In genomic region chr1:200231787-200232222, GRCh38 we compare ENCODE assay signal across 17 cellular contexts.
DNase-seq lines count a peak whose midpoint lies in the region; ATAC-seq, FAIRE-seq and TF ChIP-seq lines count a peak whose summit lies in the region.
"Had no signal": no experiment of that assay in that cellular context is flagged by ENCODE, and none has a peak within 500 bp of the region (broad histone marks: within the 10 kb centered on the region; RNA-seq: fewer than 3 reads in every experiment).

No MANE protein-coding gene starts in this region.

- no peak for ATAC-seq in GM18858 (IDR thresholded peaks at IDR 0.05; ENCODE audit: unreplicated experiment)
- ATAC-seq: activated naive CD4-positive, alpha-beta T cell treated with anti-CD3 and anti-CD28 coated beads, Interleukin-2, amount 50 U/mL, for 72 hours; heart left ventricle had no signal

- H3K9me3 ChIP-seq in endothelial cell of umbilical vein (replicated peaks; ENCODE audit: control insufficient read depth, insufficient read depth, low read length), result no peaks in the 10 kb centered on the region
- no peaks in the 10 kb centered on the region for H3K9me3 ChIP-seq in small intestine (ENCODE audit: control insufficient read depth, low read depth)
- H3K9me3 ChIP-seq: heart left ventricle had no signal

- H3K9ac ChIP-seq in endothelial cell of umbilical vein (replicated peaks; ENCODE audit: extremely low read depth, insufficient read depth, low read length), result no peak overlapping the region
- H3K9ac ChIP-seq: parathyroid adenoma had no signal

- BruUV-seq in endothelial cell of umbilical vein (replicated peaks; lab: Mats Ljungman, UMichigan), result no TSS peak

- H3K4me2 ChIP-seq in endothelial cell of umbilical vein (ENCODE audit: insufficient read depth, low read length), result peak overlapping the region; percentile 19

- H3K27me3 ChIP-seq in endothelial cell of umbilical vein (ENCODE audit: control insufficient read depth in 2 of 2, insufficient read depth in 2 of 2, low read length in 2 of 2) (no peaks in the 10 kb centered on the region), small intestine (ENCODE audit: control insufficient read depth in 2 of 2, insufficient read depth in 2 of 2, low read length in 2 of 2) (no peaks in the 10 kb centered on the region)

- DNase-seq in GM03348 (ENCODE audit: low spot score) (peak; percentile 62), NCI-H69 (lab: John Stamatoyannopoulos, UW) (peak; percentile 84), endothelial cell of umbilical vein (ENCODE audit: low read depth, low spot score) (peak; percentile 58), small intestine (peak; percentile 1), type B pancreatic cell (ENCODE audit: extremely low spot score, unreplicated experiment) (no peak), NCI-H82 treated with DMSO at 0.1 percent for 48 hours (lab: John Stamatoyannopoulos, UW; ENCODE audit: unreplicated experiment) (no peak)
- DNase-seq: central memory CD4-positive, alpha-beta T cell; COR-L47; heart left ventricle; NCI-H1105 treated with DMSO at 0.1 percent for 48 hours; substantia nigra had no signal

- peaks cover 4% of the 10 kb centered on the region for H3K36me3 Mint-ChIP-seq in type B pancreatic cell
- H3K36me3 Mint-ChIP-seq: activated naive CD4-positive, alpha-beta T cell treated with anti-CD3 and anti-CD28 coated beads, Interleukin-2, amount 50 U/mL, for 72 hours had no signal

- no peak overlapping the region for H3K27ac Mint-ChIP-seq in type B pancreatic cell
- H3K27ac Mint-ChIP-seq: activated naive CD4-positive, alpha-beta T cell treated with anti-CD3 and anti-CD28 coated beads, Interleukin-2, amount 50 U/mL, for 72 hours had no signal

- FAIRE-seq in endothelial cell of umbilical vein (lab: Jason Lieb, UNC) (no peak), small intestine (lab: Jason Lieb, UNC) (no peak)
- FAIRE-seq: endometrium, keratinocyte, RCC 7860 had no signal

- H3K4me3 ChIP-seq in endothelial cell of umbilical vein (replicated peaks in 1 of 3; ENCODE audit: insufficient read depth in 1 of 3, low read depth in 1 of 3, low read length in 3 of 3), result no peak overlapping the region
- H3K4me3 ChIP-seq in small intestine (ENCODE audit: low read depth in 1 of 2, low read length in 2 of 2), result no peak overlapping the region
- H3K4me3 ChIP-seq: heart left ventricle had no signal

- H3K4me1 ChIP-seq in endothelial cell of umbilical vein (ENCODE audit: control insufficient read depth, extremely low read depth, insufficient read depth, low read length) (peaks cover 27% of the 10 kb centered on the region), small intestine (ENCODE audit: control insufficient read depth in 2 of 2, insufficient read depth in 1 of 2, low read depth in 1 of 2, low read length in 1 of 2) (no peaks in the 10 kb centered on the region)
- H3K4me1 ChIP-seq: parathyroid adenoma had no signal

- no peaks in the 10 kb centered on the region for H4K20me1 ChIP-seq in endothelial cell of umbilical vein (replicated peaks; ENCODE audit: control insufficient read depth, extremely low read depth, insufficient read depth, low read length)

- dilution Hi-C loops in endothelial cell of umbilical vein (cut with MboI; ENCODE audit: extremely low pct_ligation_motif_present, low sequenced_read_pairs), result no loop called here

- CTCF ChIA-PET in endothelial cell of umbilical vein (lab: Charles Lee), result interaction anchor here (0.7 to 1.3 kb wide), 3 partner anchors 8 to 45 kb away, joined by 4 to 6 read pairs (median 4); no protein-coding TSS in a partner anchor

- no peaks in the 10 kb centered on the region for H3K9me1 ChIP-seq in endothelial cell of umbilical vein (replicated peaks; ENCODE audit: control insufficient read depth, extremely low read depth, insufficient read depth, low read length)

- H3K36me3 ChIP-seq in endothelial cell of umbilical vein (ENCODE audit: control insufficient read depth in 2 of 2, extremely low read depth in 1 of 2, insufficient read depth in 2 of 2, low read length in 2 of 2) (no peaks in the 10 kb centered on the region), small intestine (ENCODE audit: control insufficient read depth in 2 of 2, insufficient read depth in 2 of 2, low read length in 2 of 2) (no peaks in the 10 kb centered on the region)
- H3K36me3 ChIP-seq: heart left ventricle had no signal

- H2AFZ ChIP-seq in endothelial cell of umbilical vein (ENCODE audit: low read depth, low read length), result no peak overlapping the region
- H2AFZ ChIP-seq: parathyroid adenoma had no signal

- WGBS in small intestine, 3 donors, result 36 to 43% (median 43%) methylated on average over 1 of the region's 1 CpG

- H3K79me2 ChIP-seq in endothelial cell of umbilical vein (ENCODE audit: control insufficient read depth, insufficient read depth, low read length), result no peaks in the 10 kb centered on the region
- H3K79me2 ChIP-seq: parathyroid adenoma had no signal

- intact Hi-C loops in endothelial cell of umbilical vein (cut with micrococcal nuclease), result loop anchor here (1.0 to 2.0 kb wide), 3 partner anchors 8 to 541 kb away; no protein-coding TSS in a partner anchor

- TF ChIP-seq POLR2A in endothelial cell of umbilical vein (IDR thresholded peaks at IDR 0.05; ENCODE audit: low read depth, low read length), result no peak

- peaks cover 30% of the 10 kb centered on the region for H3K27me3 Mint-ChIP-seq in type B pancreatic cell

- H3K27ac ChIP-seq in endothelial cell of umbilical vein (ENCODE audit: insufficient read depth, low read depth, low read length), result no peak overlapping the region
- no peak overlapping the region for H3K27ac ChIP-seq in small intestine (ENCODE audit: low read depth in 1 of 2, low read length in 1 of 2)

- no peaks in the 10 kb centered on the region for H3K9me3 Mint-ChIP-seq in type B pancreatic cell
- H3K9me3 Mint-ChIP-seq: activated naive CD4-positive, alpha-beta T cell treated with anti-CD3 and anti-CD28 coated beads, Interleukin-2, amount 50 U/mL, for 72 hours had no signal

- H3K4me3 Mint-ChIP-seq in type B pancreatic cell, result no peak overlapping the region

- TF ChIP-seq CTCF in endothelial cell of umbilical vein (IDR thresholded peaks at IDR 0.05; ENCODE audit: extremely low read depth in 1 of 2, insufficient read depth in 1 of 2, low read depth in 1 of 2, low read length in 2 of 2) (no peak), type B pancreatic cell (conservative IDR thresholded peaks at IDR 0.05) (no peak)

- POLR2A ChIA-PET in endothelial cell of umbilical vein (lab: Charles Lee), result interaction anchor here (0.6 kb wide), 1 partner anchor 164 kb away, joined by 4 read pairs; no protein-coding TSS in a partner anchor

- peaks cover 11% of the 10 kb centered on the region for H3K4me1 Mint-ChIP-seq in type B pancreatic cell (ENCODE audit: unreplicated experiment)

TF ChIP-seq in endothelial cell of umbilical vein, 7 proteins besides CTCF, POLR2A, EP300 and RAD21:
- TF ChIP-seq JUN (IDR thresholded peaks at IDR 0.05; ENCODE audit: borderline replicate concordance, insufficient read depth, insufficient read length, low read depth), result peak; percentile 71
- TF ChIP-seq, protein P1, sequence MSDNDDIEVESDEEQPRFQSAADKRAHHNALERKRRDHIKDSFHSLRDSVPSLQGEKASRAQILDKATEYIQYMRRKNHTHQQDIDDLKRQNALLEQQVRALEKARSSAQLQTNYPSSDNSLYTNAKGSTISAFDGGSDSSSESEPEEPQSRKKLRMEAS (IDR thresholded peaks at IDR 0.05; ENCODE audit: insufficient read depth, insufficient read length), result no peak

Comparison
In these comparisons a context has a peak if more than half of its experiments do, and no peak if none do; other contexts are left out.
1. DNase-seq: peak in GM03348 (single experiment), NCI-H69 (single experiment), endothelial cell of umbilical vein (single experiment) and small intestine (single experiment); none in type B pancreatic cell (single experiment) and NCI-H82 treated with DMSO at 0.1 percent for 48 hours (single experiment).